9 cellular contexts compared by ENCODE assay signal in the genomic region with DNA sequence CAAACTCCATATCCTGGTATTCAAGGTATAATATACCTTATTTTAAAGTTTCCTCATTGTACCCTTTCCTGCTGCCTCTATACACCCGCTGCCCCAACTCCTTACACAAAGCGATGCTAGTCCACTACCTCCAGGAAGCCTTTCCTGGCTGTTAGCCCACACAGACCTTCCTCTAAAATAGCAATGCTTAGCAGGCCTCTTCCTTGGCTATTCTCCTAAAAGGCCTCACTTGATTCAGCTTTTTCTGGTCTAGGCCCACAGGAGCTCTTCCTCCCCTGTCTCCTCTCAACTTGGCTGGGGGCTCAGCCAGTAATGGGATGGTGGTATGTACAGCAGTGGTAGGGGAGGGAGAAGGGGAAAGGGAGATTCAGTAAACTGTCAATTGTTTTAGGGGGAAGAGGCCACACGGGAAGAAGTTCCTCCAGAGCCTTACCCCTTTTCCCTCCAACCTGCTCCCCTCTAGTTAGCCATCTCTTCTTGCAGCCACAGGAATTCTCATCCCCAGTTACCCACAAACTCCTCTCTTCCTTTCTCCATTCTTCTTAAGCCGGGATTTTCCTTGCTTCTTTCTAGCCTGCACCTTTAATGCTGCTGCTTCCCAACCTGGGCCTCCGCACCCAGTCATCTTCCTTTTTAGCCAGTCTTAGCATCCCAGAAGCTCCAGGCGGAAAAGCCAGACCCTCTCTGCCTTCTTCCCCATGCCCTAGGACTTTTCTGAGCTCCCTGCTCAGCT. TPM values are rescaled to one million over a fixed set of nuclear protein-coding genes. Genes with fewer than 3 reads are reported as not detected.
DNase-seq lines count a peak whose midpoint lies in the region; ATAC-seq, FAIRE-seq and TF ChIP-seq lines count a peak whose summit lies in the region.
"Had no signal": no experiment of that assay in that cellular context is flagged by ENCODE, and none has a peak within 500 bp of the region (broad histone marks: within the 10 kb centered on the region; RNA-seq: fewer than 3 reads in every experiment).

No MANE protein-coding gene starts in this region.

- TF ChIP-seq CTCF in GM13977 (IDR thresholded peaks at IDR 0.05; ENCODE audit: extremely low read depth, insufficient read depth, missing control alignments) (no peak), D721Med (IDR thresholded peaks at IDR 0.05; ENCODE audit: insufficient read depth, missing control alignments) (no peak)

- intact Hi-C loops in activated T-helper 2 cell treated with anti-CD3 and anti-CD28 coated beads, Interferon-gamma antibody, Interleukin-2, Interleukin-4, amounts not matched to agents 10 μg/mL and 5 μg/mL and 100 μg/mL, durations not matched to agents 14 hours and 24 hours and 36 hours (cut with micrococcal nuclease): no loop called here

- peaks cover 47% of the 10 kb centered on the region for H3K36me3 Mint-ChIP-seq in activated T-helper 2 cell treated with anti-CD3 and anti-CD28 coated beads, Interferon-gamma antibody, Interleukin-2, Interleukin-4, amounts not matched to agents 10 μg/mL and 5 μg/mL and 100 μg/mL, durations not matched to agents 14 hours and 24 hours and 36 hours (ENCODE audit: low read depth)

- H3K27me3 Mint-ChIP-seq in activated T-helper 2 cell treated with anti-CD3 and anti-CD28 coated beads, Interferon-gamma antibody, Interleukin-2, Interleukin-4, amounts not matched to agents 10 μg/mL and 5 μg/mL and 100 μg/mL, durations not matched to agents 14 hours and 24 hours and 36 hours (ENCODE audit: low read depth): no peaks in the 10 kb centered on the region

- peak overlapping the region; percentile 97 for H3K27ac Mint-ChIP-seq in activated T-helper 2 cell treated with anti-CD3 and anti-CD28 coated beads, Interferon-gamma antibody, Interleukin-2, Interleukin-4, amounts not matched to agents 10 μg/mL and 5 μg/mL and 100 μg/mL, durations not matched to agents 14 hours and 24 hours and 36 hours

- H3K4me3 ChIP-seq in iPS-18c (ENCODE audit: insufficient read depth, low read depth, low read length) (peak overlapping the region; percentile 91), stomach smooth muscle (ENCODE audit: low read length in 2 of 2) (peak overlapping the region; percentile 91 to 96)

- FAIRE-seq in D721Med (lab: Jason Lieb, UNC): no peak
- FAIRE-seq: A204.1 had no signal

- peak overlapping the region; percentile 98 for H3K9ac ChIP-seq in stomach smooth muscle (ENCODE audit: low read length in 2 of 2)

- no peak for ATAC-seq in HG03135 (IDR thresholded peaks at IDR 0.05; ENCODE audit: unreplicated experiment)

- H3K9me3 ChIP-seq in iPS-18c (ENCODE audit: control insufficient read depth, insufficient read depth, low read length): no peaks in the 10 kb centered on the region
- H3K9me3 ChIP-seq in stomach smooth muscle (ENCODE audit: control insufficient read depth in 2 of 2, low read length in 2 of 2): no peaks in the 10 kb centered on the region

- H3K4me1 ChIP-seq in stomach smooth muscle (ENCODE audit: control insufficient read depth, insufficient read depth, low read length): peaks cover 30% of the 10 kb centered on the region

- H3K27ac ChIP-seq in stomach smooth muscle (ENCODE audit: low read length): peak overlapping the region; percentile 98

- DNase-seq in NCI-H526 treated with DMSO at 0.1 percent for 48 hours (lab: John Stamatoyannopoulos, UW) (peak; percentile 44), NCI-H526 (lab: John Stamatoyannopoulos, UW) (no peak), GM13977 (ENCODE audit: low spot score) (no peak), D721Med (ENCODE audit: insufficient read length, low spot score) (no peak)
- no peak for DNase-seq in activated T-helper 2 cell treated with anti-CD3 and anti-CD28 coated beads, Interferon-gamma antibody, Interleukin-2, Interleukin-4, amounts not matched to agents 10 μg/mL and 5 μg/mL and 100 μg/mL, durations not matched to agents 14 hours and 24 hours and 36 hours (ENCODE audit: low spot score)

- no peaks in the 10 kb centered on the region for H3K9me3 Mint-ChIP-seq in activated T-helper 2 cell treated with anti-CD3 and anti-CD28 coated beads, Interferon-gamma antibody, Interleukin-2, Interleukin-4, amounts not matched to agents 10 μg/mL and 5 μg/mL and 100 μg/mL, durations not matched to agents 14 hours and 24 hours and 36 hours

- H3K4me3 Mint-ChIP-seq in activated T-helper 2 cell treated with anti-CD3 and anti-CD28 coated beads, Interferon-gamma antibody, Interleukin-2, Interleukin-4, amounts not matched to agents 10 μg/mL and 5 μg/mL and 100 μg/mL, durations not matched to agents 14 hours and 24 hours and 36 hours (ENCODE audit: low read depth): peak overlapping the region; percentile 99

- peaks cover 28% of the 10 kb centered on the region for H3K4me1 Mint-ChIP-seq in activated T-helper 2 cell treated with anti-CD3 and anti-CD28 coated beads, Interferon-gamma antibody, Interleukin-2, Interleukin-4, amounts not matched to agents 10 μg/mL and 5 μg/mL and 100 μg/mL, durations not matched to agents 14 hours and 24 hours and 36 hours (ENCODE audit: low read depth)

- in situ Hi-C loops in GM13977 (cut with MboI; ENCODE audit: low pct_unique_long_range_greater_than_20kb, low sequenced_read_pairs, unreplicated experiment): no loop called here

- peaks cover 15 to 19% of the 10 kb centered on the region in 2 donors for H3K36me3 ChIP-seq in stomach smooth muscle (ENCODE audit: control insufficient read depth in 2 of 2, insufficient read depth in 2 of 2, low read length in 2 of 2)

- no peaks in the 10 kb centered on the region for H3K27me3 ChIP-seq in stomach smooth muscle (ENCODE audit: control insufficient read depth in 1 of 2, insufficient read depth in 2 of 2, low read length in 2 of 2)

RNA-seq across cellular contexts. Expression of gene LRRC41, which starts 2.6 kb away (rescaled TPM):
- total RNA-seq in activated T-helper 2 cell treated with anti-CD3 and anti-CD28 coated beads, Interferon-gamma antibody, Interleukin-2, Interleukin-4, amounts not matched to agents 10 μg/mL and 5 μg/mL and 100 μg/mL, durations not matched to agents 14 hours and 24 hours and 36 hours: 70.1 and 70.6 TPM in 2 replicates

RNA-seq across cellular contexts. Expression of gene UQCRH, which starts 2.7 kb away (rescaled TPM):
- total RNA-seq in activated T-helper 2 cell treated with anti-CD3 and anti-CD28 coated beads, Interferon-gamma antibody, Interleukin-2, Interleukin-4, amounts not matched to agents 10 μg/mL and 5 μg/mL and 100 μg/mL, durations not matched to agents 14 hours and 24 hours and 36 hours: 262 and 275 TPM in 2 replicates

RNA-seq across cellular contexts. Expression of gene NSUN4, which starts 39.8 kb away (rescaled TPM):
- total RNA-seq in activated T-helper 2 cell treated with anti-CD3 and anti-CD28 coated beads, Interferon-gamma antibody, Interleukin-2, Interleukin-4, amounts not matched to agents 10 μg/mL and 5 μg/mL and 100 μg/mL, durations not matched to agents 14 hours and 24 hours and 36 hours: 37.2 and 37.6 TPM in 2 replicates

RNA-seq across cellular contexts. Expression of gene RAD54L, which starts 53.3 kb away (rescaled TPM):
- total RNA-seq in activated T-helper 2 cell treated with anti-CD3 and anti-CD28 coated beads, Interferon-gamma antibody, Interleukin-2, Interleukin-4, amounts not matched to agents 10 μg/mL and 5 μg/mL and 100 μg/mL, durations not matched to agents 14 hours and 24 hours and 36 hours: 48.0 and 49.0 TPM in 2 replicates
